ENCODE assay signal across 8 cellular contexts in genomic region chr18:58529714-58530354, GRCh38.
A peak's percentile ranks its signal among the peaks of the same experiment; 100 is the strongest.
DNase-seq lines count a peak whose midpoint lies in the region; ATAC-seq and TF ChIP-seq lines count a peak whose summit lies in the region.

No MANE protein-coding gene starts in this region.

- ATAC-seq in GM18505 (IDR thresholded peaks at IDR 0.05; ENCODE audit: unreplicated experiment) (peak; percentile 39), GM21737 (IDR thresholded peaks at IDR 0.05; ENCODE audit: unreplicated experiment) (no peak)

- TF ChIP-seq POLR2A in GM18505 (IDR thresholded peaks at IDR 0.05; ENCODE audit: borderline replicate concordance, extremely low read depth, insufficient read depth, insufficient read length) = no peak

- no peaks in the 10 kb centered on the region for H3K4me1 ChIP-seq in ascending aorta

- intact Hi-C loops in ascending aorta (cut with DNase I) = no loop called here

- no peaks in the 10 kb centered on the region for H3K9me3 ChIP-seq in ascending aorta

- TF ChIP-seq CTCF in ascending aorta (IDR thresholded peaks at IDR 0.05) = peak in 2 of 3 experiments; percentile 27 to 38

- H3K4me3 ChIP-seq in ascending aorta = no peak overlapping the region

- H3K27ac ChIP-seq in ascending aorta = no peak overlapping the region

- H3K36me3 ChIP-seq in ascending aorta = no peaks in the 10 kb centered on the region

- DNase-seq in ACHN (peak; percentile 64), NCI-H1092 treated with DMSO at 0.1 percent for 48 hours (lab: John Stamatoyannopoulos, UW) (peak; percentile 56), T-helper 9 cell (peak; percentile 49), ascending aorta (ENCODE audit: low spot score in 2 of 2) (no peak), iPS-NIHi11 (ENCODE audit: low spot score) (peak; percentile 84)
- DNase-seq in stimulated activated CD4-positive, alpha-beta T cell treated with anti-CD3 and anti-CD28 coated beads, Interleukin-2, amount 100 ng/mL, for 4 hours (ENCODE audit: low read depth) = peak; percentile 54

- in situ Hi-C loops in ACHN (cut with HindIII; ENCODE audit: low pct_ligation_motif_present, low pct_unique_long_range_greater_than_20kb, low sequenced_read_pairs) = no loop called here

- no peaks in the 10 kb centered on the region for H3K27me3 ChIP-seq in ascending aorta

Comparison
In these comparisons a context has a peak if more than half of its experiments do, and no peak if none do; other contexts are left out.
1. DNase-seq: peak in ACHN (single experiment), NCI-H1092 treated with DMSO at 0.1 percent for 48 hours (single experiment), T-helper 9 cell (single experiment), iPS-NIHi11 (single experiment) and stimulated activated CD4-positive, alpha-beta T cell treated with anti-CD3 and anti-CD28 coated beads, Interleukin-2, amount 100 ng/mL, for 4 hours (single experiment); none in ascending aorta (0 of 2).